ENCODE assay signal across 26 cellular contexts in genomic region chr10:130970341-130971122, GRCh38.
"Had no signal": no experiment of that assay in that cellular context is flagged by ENCODE, and none has a peak within 500 bp of the region (broad histone marks: within the 10 kb centered on the region; RNA-seq: fewer than 3 reads in every experiment).

No MANE protein-coding gene starts in this region.

- H3K27ac Mint-ChIP-seq: dendritic cell treated with granulocyte-macrophage colony-stimulating factor and Interleukin-4, amounts not matched to agents 40 ng/mL and 50 ng/mL, for 4 days; endodermal cell; memory B cell; natural killer cell; progenitor cell of endocrine pancreas; stimulated activated naive B cell treated with anti-CD40 and anti-IgM and Interleukin-4, amounts not matched to agents 10 μg/mL and 1 μg/mL and 100 μg/mL, for 72 hours; type B pancreatic cell had no signal

- H2AFZ ChIP-seq: parathyroid adenoma had no signal

- H3K27me3 Mint-ChIP-seq: central memory CD8-positive, alpha-beta T cell; dendritic cell treated with granulocyte-macrophage colony-stimulating factor and Interleukin-4, amounts not matched to agents 40 ng/mL and 50 ng/mL, for 4 days; memory B cell; stimulated activated naive B cell treated with anti-CD40 and anti-IgM and Interleukin-4, amounts not matched to agents 10 μg/mL and 1 μg/mL and 100 μg/mL, for 72 hours had no signal

- H3K27me3 ChIP-seq: colonic mucosa, neutrophil, thyroid gland, uterus had no signal

- H3K9me3 Mint-ChIP-seq: type B pancreatic cell had no signal

- H3K9ac ChIP-seq: parathyroid adenoma had no signal

- H3K4me2 ChIP-seq: smooth muscle cell had no signal

- H3K27ac ChIP-seq: colonic mucosa, epithelial cell of prostate, esophagus squamous epithelium, lower lobe of right lung, neutrophil, parathyroid adenoma, stomach, thyroid gland, uterus had no signal

- H3K4me3 Mint-ChIP-seq: central memory CD8-positive, alpha-beta T cell; dendritic cell treated with granulocyte-macrophage colony-stimulating factor and Interleukin-4, amounts not matched to agents 40 ng/mL and 50 ng/mL, for 4 days; endodermal cell; memory B cell; natural killer cell; stimulated activated naive B cell treated with anti-CD40 and anti-IgM and Interleukin-4, amounts not matched to agents 10 μg/mL and 1 μg/mL and 100 μg/mL, for 72 hours; type B pancreatic cell had no signal

- ATAC-seq: left ventricle myocardium superior; natural killer cell; sciatic nerve; stimulated activated naive B cell treated with anti-CD40 and anti-IgM and Interleukin-4, amounts not matched to agents 10 μg/mL and 1 μg/mL and 100 μg/mL, for 72 hours had no signal

- H3K4me1 ChIP-seq: colonic mucosa, lower lobe of right lung, parathyroid adenoma, stomach, thyroid gland, uterus had no signal

- H3K79me2 ChIP-seq: parathyroid adenoma had no signal

- DNase-seq: colonic mucosa; effector CD8-positive, alpha-beta T cell; esophagus squamous epithelium; foreskin melanocyte; hypothalamus; left ventricle myocardium superior; lower lobe of right lung; natural killer cell; stimulated activated CD4-positive, alpha-beta T cell treated with anti-CD3 and anti-CD28 coated beads, Interleukin-2, amount 100 ng/mL, for 24 hours; stimulated activated CD4-positive, alpha-beta T cell treated with anti-CD3 and anti-CD28 coated beads, Interleukin-4, amount 100 ng/mL, for 24 hours; stimulated activated naive B cell treated with anti-CD40 and anti-IgM and Interleukin-4, amounts not matched to agents 10 μg/mL and 1 μg/mL and 100 μg/mL, for 72 hours; stomach; thyroid gland; uterus had no signal

- FAIRE-seq: keratinocyte had no signal

- H3K36me3 ChIP-seq: colonic mucosa, esophagus squamous epithelium, lower lobe of right lung, neutrophil, stomach, thyroid gland, uterus had no signal

- H3K36me3 Mint-ChIP-seq: memory B cell; natural killer cell; stimulated activated naive B cell treated with anti-CD40 and anti-IgM and Interleukin-4, amounts not matched to agents 10 μg/mL and 1 μg/mL and 100 μg/mL, for 72 hours; type B pancreatic cell had no signal

- H3K4me3 ChIP-seq: colonic mucosa, esophagus squamous epithelium, lower lobe of right lung, smooth muscle cell, stomach, thyroid gland, uterus had no signal

- H3K9me3 ChIP-seq: colonic mucosa, esophagus squamous epithelium, lower lobe of right lung, neutrophil, thyroid gland, uterus had no signal

- H3K4me1 Mint-ChIP-seq: central memory CD8-positive, alpha-beta T cell; endodermal cell; memory B cell; natural killer cell; stimulated activated naive B cell treated with anti-CD40 and anti-IgM and Interleukin-4, amounts not matched to agents 10 μg/mL and 1 μg/mL and 100 μg/mL, for 72 hours had no signal
